Comparison of ENCODE assay signal across 16 cellular contexts in genomic region chr12:13504736-13505135, GRCh38.
DNase-seq lines count a peak whose midpoint lies in the region; ATAC-seq lines count a peak whose summit lies in the region.
"Had no signal": no experiment of that assay in that cellular context is flagged by ENCODE, and none has a peak within 500 bp of the region (broad histone marks: within the 10 kb centered on the region; RNA-seq: fewer than 3 reads in every experiment).

No MANE protein-coding gene starts in this region.

- peak overlapping the region; percentile 10 for H3K27ac ChIP-seq in cingulate gyrus (ENCODE audit: low read depth, low read length)
- H3K27ac ChIP-seq: SJSA1 had no signal

- no peak overlapping the region for H3K27ac Mint-ChIP-seq in memory B cell
- H3K27ac Mint-ChIP-seq in stimulated activated naive B cell treated with anti-CD40 and anti-IgM and Interleukin-4, amounts not matched to agents 10 μg/mL and 1 μg/mL and 100 μg/mL, for 72 hours, result no peak overlapping the region
- H3K27ac Mint-ChIP-seq in activated CD8-positive, alpha-beta memory T cell treated with anti-CD3 and anti-CD28 coated beads, Interleukin-2, amount 10 ng/mL, durations not matched to agents 7 days and 5 days, result no peak overlapping the region
- H3K27ac Mint-ChIP-seq: CD4-positive, CD25-positive, alpha-beta regulatory T cell had no signal

- H3K4me1 Mint-ChIP-seq in memory B cell, result peaks cover 5% of the 10 kb centered on the region
- H3K4me1 Mint-ChIP-seq in stimulated activated naive B cell treated with anti-CD40 and anti-IgM and Interleukin-4, amounts not matched to agents 10 μg/mL and 1 μg/mL and 100 μg/mL, for 72 hours, result no peaks in the 10 kb centered on the region
- H3K4me1 Mint-ChIP-seq in activated CD8-positive, alpha-beta memory T cell treated with anti-CD3 and anti-CD28 coated beads, Interleukin-2, amount 10 ng/mL, durations not matched to agents 7 days and 5 days, result no peaks in the 10 kb centered on the region
- no peaks in the 10 kb centered on the region for H3K4me1 Mint-ChIP-seq in activated T-cell treated with anti-CD3 and anti-CD28 coated beads, Interleukin-2, amount 50 U/mL, for 4 hours (ENCODE audit: low read depth)
- H3K4me1 Mint-ChIP-seq: CD4-positive, CD25-positive, alpha-beta regulatory T cell had no signal

- H3K4me3 Mint-ChIP-seq in memory B cell, result no peak overlapping the region
- no peak overlapping the region for H3K4me3 Mint-ChIP-seq in stimulated activated naive B cell treated with anti-CD40 and anti-IgM and Interleukin-4, amounts not matched to agents 10 μg/mL and 1 μg/mL and 100 μg/mL, for 72 hours
- H3K4me3 Mint-ChIP-seq in activated CD8-positive, alpha-beta memory T cell treated with anti-CD3 and anti-CD28 coated beads, Interleukin-2, amount 10 ng/mL, durations not matched to agents 7 days and 5 days, result no peak overlapping the region
- H3K4me3 Mint-ChIP-seq in activated T-cell treated with anti-CD3 and anti-CD28 coated beads, Interleukin-2, amount 50 U/mL, for 4 hours, result no peak overlapping the region
- H3K4me3 Mint-ChIP-seq: CD4-positive, CD25-positive, alpha-beta regulatory T cell had no signal

- CTCF ChIA-PET in activated CD8-positive, alpha-beta memory T cell treated with anti-CD3 and anti-CD28 coated beads, Interleukin-2, amount 10 ng/mL, durations not matched to agents 7 days and 5 days (lab: Charles Lee), result interaction anchor here (1.3 kb wide), 1 partner anchor 51 kb away, joined by 3 read pairs; no protein-coding TSS in a partner anchor

- no peaks in the 10 kb centered on the region for H3K27me3 Mint-ChIP-seq in memory B cell
- peaks cover 1 to 3% of the 10 kb centered on the region in 2 donors for H3K27me3 Mint-ChIP-seq in stimulated activated naive B cell treated with anti-CD40 and anti-IgM and Interleukin-4, amounts not matched to agents 10 μg/mL and 1 μg/mL and 100 μg/mL, for 72 hours
- H3K27me3 Mint-ChIP-seq in activated CD8-positive, alpha-beta memory T cell treated with anti-CD3 and anti-CD28 coated beads, Interleukin-2, amount 10 ng/mL, durations not matched to agents 7 days and 5 days, result peaks cover 3% of the 10 kb centered on the region
- peaks cover 4% of the 10 kb centered on the region for H3K27me3 Mint-ChIP-seq in activated T-cell treated with anti-CD3 and anti-CD28 coated beads, Interleukin-2, amount 50 U/mL, for 4 hours (ENCODE audit: low read depth)

- DNase-seq in memory B cell (ENCODE audit: low spot score in 2 of 2), result no peak
- DNase-seq in stimulated activated naive B cell treated with anti-CD40 and anti-IgM and Interleukin-4, amounts not matched to agents 10 μg/mL and 1 μg/mL and 100 μg/mL, for 72 hours, result no peak
- DNase-seq in activated CD8-positive, alpha-beta memory T cell treated with anti-CD3 and anti-CD28 coated beads, Interleukin-2, amount 10 ng/mL, durations not matched to agents 7 days and 5 days, result no peak
- DNase-seq in HuH-7 (ENCODE audit: low spot score), result no peak
- no peak for DNase-seq in activated T-cell treated with anti-CD3 and anti-CD28 coated beads, Interleukin-2, amount 50 U/mL, for 4 hours
- DNase-seq: ACHN; AML-193; CD4-positive, CD25-positive, alpha-beta regulatory T cell; MV-4-11; NCI-H1417; NCI-H1930; NCI-H510A; NCI-H774 had no signal

- ATAC-seq in GM21723 (IDR thresholded peaks at IDR 0.05; ENCODE audit: unreplicated experiment) (peak; percentile 35), memory B cell (ENCODE audit: low read depth) (peak; percentile 76)
- ATAC-seq in stimulated activated naive B cell treated with anti-CD40 and anti-IgM and Interleukin-4, amounts not matched to agents 10 μg/mL and 1 μg/mL and 100 μg/mL, for 72 hours (replicated peaks), result peak; percentile 44 to 57
- no peak for ATAC-seq in activated CD8-positive, alpha-beta memory T cell treated with anti-CD3 and anti-CD28 coated beads, Interleukin-2, amount 10 ng/mL, durations not matched to agents 7 days and 5 days
- ATAC-seq in activated T-cell treated with anti-CD3 and anti-CD28 coated beads, Interleukin-2, amount 50 U/mL, for 4 hours, result no peak

- no peaks in the 10 kb centered on the region for H3K36me3 Mint-ChIP-seq in memory B cell
- H3K36me3 Mint-ChIP-seq in stimulated activated naive B cell treated with anti-CD40 and anti-IgM and Interleukin-4, amounts not matched to agents 10 μg/mL and 1 μg/mL and 100 μg/mL, for 72 hours, result no peaks in the 10 kb centered on the region
- no peaks in the 10 kb centered on the region for H3K36me3 Mint-ChIP-seq in activated CD8-positive, alpha-beta memory T cell treated with anti-CD3 and anti-CD28 coated beads, Interleukin-2, amount 10 ng/mL, durations not matched to agents 7 days and 5 days
- H3K36me3 Mint-ChIP-seq in activated T-cell treated with anti-CD3 and anti-CD28 coated beads, Interleukin-2, amount 50 U/mL, for 4 hours (ENCODE audit: insufficient read depth), result no peaks in the 10 kb centered on the region
- H3K36me3 Mint-ChIP-seq: CD4-positive, CD25-positive, alpha-beta regulatory T cell had no signal

- H3K9me3 Mint-ChIP-seq in memory B cell, result no peaks in the 10 kb centered on the region
- no peaks in the 10 kb centered on the region for H3K9me3 Mint-ChIP-seq in stimulated activated naive B cell treated with anti-CD40 and anti-IgM and Interleukin-4, amounts not matched to agents 10 μg/mL and 1 μg/mL and 100 μg/mL, for 72 hours
- no peaks in the 10 kb centered on the region for H3K9me3 Mint-ChIP-seq in activated CD8-positive, alpha-beta memory T cell treated with anti-CD3 and anti-CD28 coated beads, Interleukin-2, amount 10 ng/mL, durations not matched to agents 7 days and 5 days (ENCODE audit: low read depth)
- no peaks in the 10 kb centered on the region for H3K9me3 Mint-ChIP-seq in activated T-cell treated with anti-CD3 and anti-CD28 coated beads, Interleukin-2, amount 50 U/mL, for 4 hours

Comparison
In these comparisons a context has a peak if more than half of its experiments do, and no peak if none do; other contexts are left out.
1. ATAC-seq: peak in GM21723 (single experiment), memory B cell (single experiment) and stimulated activated naive B cell treated with anti-CD40 and anti-IgM and Interleukin-4, amounts not matched to agents 10 μg/mL and 1 μg/mL and 100 μg/mL, for 72 hours (2 of 2); none in activated CD8-positive, alpha-beta memory T cell treated with anti-CD3 and anti-CD28 coated beads, Interleukin-2, amount 10 ng/mL, durations not matched to agents 7 days and 5 days (single experiment) and activated T-cell treated with anti-CD3 and anti-CD28 coated beads, Interleukin-2, amount 50 U/mL, for 4 hours (0 of 2).